9 cellular contexts compared by ENCODE assay signal in genomic region chr2:106570316-106570715, GRCh38.
"Had no signal": no experiment of that assay in that cellular context is flagged by ENCODE, and none has a peak within 500 bp of the region (broad histone marks: within the 10 kb centered on the region; RNA-seq: fewer than 3 reads in every experiment).

No MANE protein-coding gene starts in this region.

- H3K4me1 ChIP-seq: HAP-1 had no signal

- H3K4me3 Mint-ChIP-seq: GM23338, HFFc6 had no signal

- H3K4me1 Mint-ChIP-seq: GM23338 had no signal

- H3K36me3 ChIP-seq: HAP-1 had no signal

- H3K4me3 ChIP-seq: GM23338, HAP-1, K562 had no signal

- FAIRE-seq: H1, H54, HTR-8/SVneo, K562 had no signal

- DNase-seq: HFFc6, IMR-90 had no signal

- H3K27ac Mint-ChIP-seq: GM23338, HFFc6 had no signal

- ATAC-seq: GM23338, HCT116, K562 had no signal

- H3K9me3 Mint-ChIP-seq: GM23338, HFFc6 had no signal

- H3K9me3 ChIP-seq: HAP-1 had no signal
